In genomic region chr1:218692808-218693207, GRCh38 we compare ENCODE assay signal across 21 cellular contexts.
"Had no signal": no experiment of that assay in that cellular context is flagged by ENCODE, and none has a peak within 500 bp of the region (broad histone marks: within the 10 kb centered on the region; RNA-seq: fewer than 3 reads in every experiment).

No MANE protein-coding gene starts in this region.

- DNase-seq: activated CD4-positive, alpha-beta T cell treated with anti-CD3 and anti-CD28 coated beads, Interleukin-2, amount 10 ng/mL, durations not matched to agents 7 days and 5 days; activated CD8-positive, alpha-beta memory T cell treated with anti-CD3 and anti-CD28 coated beads, Interleukin-2, amount 50 U/mL, for 4 hours; activated naive CD4-positive, alpha-beta T cell treated with anti-CD3 and anti-CD28 coated beads for 36 hours; activated T-cell treated with anti-CD3 and anti-CD28 coated beads, Interleukin-2, amount 50 U/mL, for 4 hours; anterior cingulate cortex; cortex of kidney; gastrocnemius medialis; head of caudate nucleus; left lung; sigmoid colon; stimulated activated CD4-positive, alpha-beta T cell treated with anti-CD3 and anti-CD28 coated beads, Interleukin-4, amount 100 ng/mL, for 24 hours; stomach; trophoblast cell had no signal

- H3K4me1 ChIP-seq: gastrocnemius medialis, left lung, stomach had no signal

- H3K27ac ChIP-seq: gastrocnemius medialis, left lung, sigmoid colon, stomach, vagina had no signal

- H3K9me3 Mint-ChIP-seq: activated CD4-positive, alpha-beta T cell treated with anti-CD3 and anti-CD28 coated beads, Interleukin-2, amount 10 ng/mL, durations not matched to agents 7 days and 5 days; activated naive CD4-positive, alpha-beta T cell treated with anti-CD3 and anti-CD28 coated beads for 36 hours; activated T-cell treated with anti-CD3 and anti-CD28 coated beads, Interleukin-2, amount 50 U/mL, for 4 hours; central memory CD8-positive, alpha-beta T cell; T-helper 2 cell treated with Interferon-gamma antibody and Interleukin-4, amounts not matched to agents 5 μg/mL and 100 μg/mL, for 36 hours had no signal

- H3K4me1 Mint-ChIP-seq: activated CD4-positive, alpha-beta T cell treated with anti-CD3 and anti-CD28 coated beads, Interleukin-2, amount 10 ng/mL, durations not matched to agents 7 days and 5 days; brain; central memory CD8-positive, alpha-beta T cell; neural crest cell; stimulated activated effector memory CD8-positive, alpha-beta T cell treated with anti-CD3 and anti-CD28 coated beads, Interleukin-12 subunit alpha, Interleukin-12 subunit beta, amount 100 ng/mL, for 72 hours had no signal

- H3K4me3 Mint-ChIP-seq: activated CD4-positive, alpha-beta T cell treated with anti-CD3 and anti-CD28 coated beads, Interleukin-2, amount 10 ng/mL, durations not matched to agents 7 days and 5 days; activated naive CD4-positive, alpha-beta T cell treated with anti-CD3 and anti-CD28 coated beads for 36 hours; activated T-cell treated with anti-CD3 and anti-CD28 coated beads, Interleukin-2, amount 50 U/mL, for 4 hours; brain; central memory CD8-positive, alpha-beta T cell; neural crest cell; stimulated activated effector memory CD8-positive, alpha-beta T cell treated with anti-CD3 and anti-CD28 coated beads, Interleukin-12 subunit alpha, Interleukin-12 subunit beta, amount 100 ng/mL, for 72 hours; T-helper 2 cell treated with Interferon-gamma antibody and Interleukin-4, amounts not matched to agents 5 μg/mL and 100 μg/mL, for 36 hours had no signal

- H3K36me3 Mint-ChIP-seq: brain; stimulated activated effector memory CD8-positive, alpha-beta T cell treated with anti-CD3 and anti-CD28 coated beads, Interleukin-12 subunit alpha, Interleukin-12 subunit beta, amount 100 ng/mL, for 72 hours had no signal

- H3K27me3 Mint-ChIP-seq: activated CD4-positive, alpha-beta T cell treated with anti-CD3 and anti-CD28 coated beads, Interleukin-2, amount 10 ng/mL, durations not matched to agents 7 days and 5 days; central memory CD8-positive, alpha-beta T cell had no signal

- H3K4me3 ChIP-seq: gastrocnemius medialis, left lung, sigmoid colon, stomach, vagina had no signal

- H3K9me3 ChIP-seq: gastrocnemius medialis, left lung, sigmoid colon, vagina had no signal

- H3K36me3 ChIP-seq: gastrocnemius medialis, left lung, sigmoid colon, stomach, vagina had no signal

- ATAC-seq: activated CD4-positive, CD25-positive, alpha-beta regulatory T cell treated with anti-CD3 and anti-CD28 coated beads, Interleukin-2, amount 50 U/mL, for 24 hours; activated T-cell treated with anti-CD3 and anti-CD28 coated beads, Interleukin-2, amount 50 U/mL, for 4 hours; esophagus mucosa; gastrocnemius medialis; left lung; stimulated activated effector memory CD8-positive, alpha-beta T cell treated with anti-CD3 and anti-CD28 coated beads, Interleukin-12 subunit alpha, Interleukin-12 subunit beta, amount 100 ng/mL, for 72 hours had no signal

- H3K27me3 ChIP-seq: gastrocnemius medialis, left lung, sigmoid colon, stomach, vagina had no signal

- H3K27ac Mint-ChIP-seq: activated CD4-positive, alpha-beta T cell treated with anti-CD3 and anti-CD28 coated beads, Interleukin-2, amount 10 ng/mL, durations not matched to agents 7 days and 5 days; activated naive CD4-positive, alpha-beta T cell treated with anti-CD3 and anti-CD28 coated beads for 36 hours; brain; stimulated activated effector memory CD8-positive, alpha-beta T cell treated with anti-CD3 and anti-CD28 coated beads, Interleukin-12 subunit alpha, Interleukin-12 subunit beta, amount 100 ng/mL, for 72 hours; T-helper 2 cell treated with Interferon-gamma antibody and Interleukin-4, amounts not matched to agents 5 μg/mL and 100 μg/mL, for 36 hours had no signal
